In genomic region chr12:27710592-27711311, GRCh38 we compare ENCODE assay signal across 8 cellular contexts. TPM values are rescaled to one million over a fixed set of nuclear protein-coding genes. Genes with fewer than 3 reads are reported as not detected.
DNase-seq lines count a peak whose midpoint lies in the region; ATAC-seq and TF ChIP-seq lines count a peak whose summit lies in the region.

Gene MRPS35, plus strand, starts transcription at chr12:27710832. Its CDS starts 12 bp downstream, at chr12:27710844.

- dilution Hi-C loops in mammary epithelial cell (cut with HindIII; ENCODE audit: low sequenced_read_pairs): no loop called here

- H3K4me2 ChIP-seq in mammary epithelial cell (ENCODE audit: insufficient read depth, low read depth, low read length): peak within 1 kb of the TSS; percentile 91

- H3K27ac ChIP-seq in AG04450 (ENCODE audit: low read depth, low read length) (peak within 1 kb of the TSS; percentile 84), mammary epithelial cell (ENCODE audit: insufficient read depth, low read depth, low read length) (peak within 1 kb of the TSS; percentile 83)

- no peaks in the 10 kb centered on the region; the same call in 1 of the 2 replicates for H3K9me3 ChIP-seq in AG04450 (ENCODE audit: control insufficient read depth, insufficient read depth, low read length)
- no peaks in the 10 kb centered on the region for H3K9me3 ChIP-seq in mammary epithelial cell (replicated peaks; ENCODE audit: insufficient read depth, low read length)

- peak within 1 kb of the TSS; percentile 95 to 100 (median 98) for H3K4me3 Mint-ChIP-seq in immature natural killer cell

- TF ChIP-seq CTCF in AG04450 (IDR thresholded peaks at IDR 0.05; ENCODE audit: low read depth, low read length) (no peak), WI38 (IDR thresholded peaks at IDR 0.05; ENCODE audit: low read depth, low read length) (no peak), mammary epithelial cell (conservative IDR thresholded peaks at IDR 0.05 in 1 of 2, IDR thresholded peaks at IDR 0.05 in 1 of 2; ENCODE audit: extremely low read depth in 1 of 2, insufficient read depth in 1 of 2, low read depth in 1 of 2, low read length in 2 of 2) (no peak)

- BruUV-seq in mammary epithelial cell (replicated peaks; lab: Mats Ljungman, UMichigan): no TSS peak

- peaks cover 4% of the 10 kb centered on the region for H3K36me3 ChIP-seq in mammary epithelial cell (ENCODE audit: insufficient read depth, low read length)

- peaks cover 32 to 45% of the 10 kb centered on the region in 2 donors for H3K4me1 Mint-ChIP-seq in immature natural killer cell

- peaks cover 5% of the 10 kb centered on the region for H3K4me1 ChIP-seq in mammary epithelial cell (ENCODE audit: insufficient read depth, low read length)

- POLR2A ChIA-PET in AG04450 (lab: Yijun Ruan, JAX): interaction anchor here (0.6 to 1.0 kb wide), 2 partner anchors 277 to 1350 kb away, joined by 3 read pairs; no protein-coding TSS in a partner anchor

- H3K4me3 ChIP-seq in AG04450 (ENCODE audit: low read depth, low read length) (peak within 1 kb of the TSS; percentile 99), WI38 (ENCODE audit: low read depth, low read length) (peak within 1 kb of the TSS; percentile 99), mammary epithelial cell (replicated peaks in 1 of 3; ENCODE audit: insufficient read depth in 1 of 3, low read depth in 2 of 3, low read length in 3 of 3) (peak within 1 kb of the TSS; percentile 79 to 91 (median 89))

- intact Hi-C loops in mammary epithelial cell (cut with micrococcal nuclease): loop anchor here (10.0 kb wide), 1 partner anchor 314 kb away; no protein-coding TSS in a partner anchor

- H3K27me3 ChIP-seq in AG04450 (ENCODE audit: control insufficient read depth, insufficient read depth, low read length): no peaks in the 10 kb centered on the region
- H3K27me3 ChIP-seq in mammary epithelial cell (ENCODE audit: insufficient read depth, low read length): no peaks in the 10 kb centered on the region

- peaks cover 52% of the 10 kb centered on the region for H3K79me2 ChIP-seq in mammary epithelial cell (ENCODE audit: insufficient read depth, low read length)

- under 1% methylated on average over 31 of the region's 46 CpGs for WGBS in mammary epithelial cell (ENCODE audit: low coverage, missing lambda C conversion rate)

- H4K20me1 ChIP-seq in mammary epithelial cell (ENCODE audit: insufficient read depth, low read length): no peaks in the 10 kb centered on the region

- peaks cover 0 to 15% (median 9%) of the 10 kb centered on the region in 3 donors for H3K27me3 Mint-ChIP-seq in immature natural killer cell (ENCODE audit: low read depth in 3 of 3)

- CTCF ChIA-PET in AG04450 (lab: Charles Lee): no interaction called here
- CTCF ChIA-PET in mammary epithelial cell (lab: Charles Lee; ENCODE audit: low non-redundant PET): no interaction called here

- H2AFZ ChIP-seq in mammary epithelial cell (ENCODE audit: low read depth, low read length): peak within 1 kb of the TSS; percentile 98

- peak; percentile 97 for ATAC-seq in GM18868 (IDR thresholded peaks at IDR 0.05; ENCODE audit: unreplicated experiment)
- peak; percentile 93 for ATAC-seq in HG03103 (IDR thresholded peaks at IDR 0.05; ENCODE audit: low read depth, unreplicated experiment)

- no peaks in the 10 kb centered on the region for H3K36me3 Mint-ChIP-seq in immature natural killer cell

- H3K27ac Mint-ChIP-seq in immature natural killer cell: peak within 1 kb of the TSS; percentile 91 to 99 (median 95)

- in situ Hi-C loops in mammary epithelial cell (cut with MboI; ENCODE audit: low sequenced_read_pairs in 2 of 2): no loop called here

- DNase-seq in AG04450 (ENCODE audit: low read depth, low spot score): peak; percentile 79
- DNase-seq in NCI-H2227 (lab: John Stamatoyannopoulos, UW; ENCODE audit: unreplicated experiment): peak; percentile 81
- peak; percentile 91 for DNase-seq in mammary epithelial cell
- DNase-seq in immature natural killer cell: peak; percentile 87 to 89 (median 88)
- DNase-seq in smooth muscle cell of the brain vasculature (ENCODE audit: low read depth, low spot score): peak; percentile 82

- H3K9ac ChIP-seq in mammary epithelial cell (ENCODE audit: insufficient read depth, low read length): peak within 1 kb of the TSS; percentile 95

- no peaks in the 10 kb centered on the region for H3K9me3 Mint-ChIP-seq in immature natural killer cell

RNA-seq across cellular contexts. Expression of gene MRPS35, which starts in this region (rescaled TPM):
- polyA plus RNA-seq in AG04450 (2011; rRNA removed): 59.4 and 66.6 TPM in 2 replicates
- polyA minus RNA-seq in AG04450 (2011; rRNA and poly(A)+ RNA removed): 19.2 and 25.4 TPM in 2 replicates
- 10 to 100 TPM; 33.5 to 36.9 TPM for total RNA-seq in mammary epithelial cell
- polyA plus RNA-seq in mammary epithelial cell: 53.1 TPM
- 16.3 TPM for polyA minus RNA-seq in mammary epithelial cell
- polyA plus RNA-seq in immature natural killer cell: 10 to 100 TPM; 39.2 to 51.3 (median 41.4) TPM

Comparison
In these comparisons a context has a peak if more than half of its experiments do, and no peak if none do; other contexts are left out.
1. Peak in every context shown above with its lines: DNase-seq, ATAC-seq, H3K4me3 ChIP-seq and H3K27ac ChIP-seq.